ENCODE assay signal across 1 cellular context in genomic region chr12:41101821-41102220, GRCh38.
TF ChIP-seq lines count a peak whose summit lies in the region.

No MANE protein-coding gene starts in this region.

TF ChIP-seq in A549, 52 proteins besides CTCF, POLR2A, EP300 and RAD21 (continued from another document):
- no peak for TF ChIP-seq CBX2 (IDR thresholded peaks at IDR 0.05; ENCODE audit: borderline replicate concordance, low read depth)
- TF ChIP-seq ATOH8 (CRISPR knock-in tag; IDR thresholded peaks at IDR 0.05; ENCODE audit: low read depth): no peak
- no peak for TF ChIP-seq FOSB (CRISPR knock-in tag; IDR thresholded peaks at IDR 0.05)
- no peak for TF ChIP-seq JUN (IDR thresholded peaks at IDR 0.05)
- no peak for TF ChIP-seq ZNF302 (CRISPR knock-in tag; IDR thresholded peaks at IDR 0.05)
- TF ChIP-seq HMGXB4 (CRISPR knock-in tag; IDR thresholded peaks at IDR 0.05; ENCODE audit: borderline replicate concordance): no peak
- TF ChIP-seq CBX8 (IDR thresholded peaks at IDR 0.05): no peak
- TF ChIP-seq NPAS2 (CRISPR knock-in tag; IDR thresholded peaks at IDR 0.05; ENCODE audit: borderline replicate concordance): no peak
TF ChIP-seq in A549: peak in this region for 0.
